ENCODE assay signal across 11 cellular contexts in the genomic region with DNA sequence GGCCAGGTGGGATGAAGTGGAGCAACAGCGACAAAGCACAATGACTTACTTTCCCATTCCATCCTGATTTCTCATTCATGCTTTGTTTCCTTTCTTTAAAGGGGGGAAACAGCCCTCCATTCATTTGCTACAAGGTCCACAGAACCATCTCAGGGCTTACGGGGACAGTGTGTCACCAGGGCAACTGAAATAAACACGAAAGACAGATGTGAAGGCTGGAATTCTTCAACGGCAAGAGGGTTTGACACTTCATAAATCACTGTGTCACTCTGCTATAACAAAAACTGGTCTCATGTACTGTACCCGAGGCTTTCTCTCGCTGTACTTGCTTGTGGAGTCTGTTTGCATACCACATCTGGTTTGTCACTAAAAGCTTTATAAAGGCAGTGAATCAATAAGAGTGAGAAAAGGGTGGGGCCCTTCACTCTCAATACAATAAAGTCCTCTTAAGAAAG.
A peak's percentile ranks its signal among the peaks of the same experiment; 100 is the strongest.
DNase-seq lines count a peak whose midpoint lies in the region; FAIRE-seq and TF ChIP-seq lines count a peak whose summit lies in the region.
"Had no signal": no experiment of that assay in that cellular context is flagged by ENCODE, and none has a peak within 500 bp of the region (broad histone marks: within the 10 kb centered on the region; RNA-seq: fewer than 3 reads in every experiment).

No MANE protein-coding gene starts in this region.

- H3K36me3 Mint-ChIP-seq in progenitor cell of endocrine pancreas (ENCODE audit: insufficient read depth) = no peaks in the 10 kb centered on the region
- H3K36me3 Mint-ChIP-seq in activated CD4-positive, alpha-beta memory T cell treated with anti-CD3 and anti-CD28 coated beads, Interleukin-2, amount 10 ng/mL, durations not matched to agents 7 days and 5 days (ENCODE audit: low read depth) = no peaks in the 10 kb centered on the region
- no peaks in the 10 kb centered on the region for H3K36me3 Mint-ChIP-seq in activated naive CD8-positive, alpha-beta T cell treated with anti-CD3 and anti-CD28 coated beads for 36 hours

- DNase-seq in NCI-H2171 treated with DMSO at 0.1 percent for 48 hours (lab: John Stamatoyannopoulos, UW) (peak; percentile 8), NCI-H2171 (lab: John Stamatoyannopoulos, UW) (no peak), NCI-H69 (lab: John Stamatoyannopoulos, UW) (peak; percentile 93), endothelial cell of umbilical vein (ENCODE audit: low read depth, low spot score) (peak; percentile 66), progenitor cell of endocrine pancreas (ENCODE audit: low spot score, unreplicated experiment) (no peak), dedifferentiated amniotic fluid mesenchymal stem cell (ENCODE audit: extremely low spot score) (no peak)
- DNase-seq in activated CD4-positive, alpha-beta memory T cell treated with anti-CD3 and anti-CD28 coated beads, Interleukin-2, amount 10 ng/mL, durations not matched to agents 7 days and 5 days = no peak
- no peak for DNase-seq in activated naive CD8-positive, alpha-beta T cell treated with anti-CD3 and anti-CD28 coated beads for 36 hours
- DNase-seq: activated T-cell treated with anti-CD3 and anti-CD28 coated beads, Interleukin-2, amount 50 U/mL, for 1 hour; MG63 had no signal

- peak; percentile 4 for FAIRE-seq in endothelial cell of umbilical vein (lab: Jason Lieb, UNC)

- H3K4me2 ChIP-seq in endothelial cell of umbilical vein (ENCODE audit: insufficient read depth, low read length) = no peak overlapping the region

- no peaks in the 10 kb centered on the region for H3K4me1 ChIP-seq in endothelial cell of umbilical vein (ENCODE audit: control insufficient read depth, extremely low read depth, insufficient read depth, low read length)

- CTCF ChIA-PET in endothelial cell of umbilical vein (lab: Charles Lee) = interaction anchor here (0.9 kb wide), 1 partner anchor 96 kb away, joined by 3 read pairs; no protein-coding TSS in a partner anchor
- CTCF ChIA-PET in activated CD4-positive, alpha-beta memory T cell treated with anti-CD3 and anti-CD28 coated beads, Interleukin-2, amount 10 ng/mL, durations not matched to agents 7 days and 5 days (lab: Charles Lee) = interaction anchor here (1.1 kb wide), 1 partner anchor 52 kb away, joined by 4 read pairs; no protein-coding TSS in a partner anchor

- H3K36me3 ChIP-seq in endothelial cell of umbilical vein (ENCODE audit: control insufficient read depth in 2 of 2, extremely low read depth in 1 of 2, insufficient read depth in 2 of 2, low read length in 2 of 2) = no peaks in the 10 kb centered on the region
- H3K36me3 ChIP-seq: esophagus muscularis mucosa, MG63 had no signal

- dilution Hi-C loops in endothelial cell of umbilical vein (cut with MboI; ENCODE audit: extremely low pct_ligation_motif_present, low sequenced_read_pairs) = no loop called here

- intact Hi-C loops in endothelial cell of umbilical vein (cut with micrococcal nuclease) = no loop called here

- H3K9me1 ChIP-seq in endothelial cell of umbilical vein (replicated peaks; ENCODE audit: control insufficient read depth, extremely low read depth, insufficient read depth, low read length) = no peaks in the 10 kb centered on the region

- H3K4me1 Mint-ChIP-seq in progenitor cell of endocrine pancreas (ENCODE audit: low read depth) = peaks cover 31% of the 10 kb centered on the region
- H3K4me1 Mint-ChIP-seq in activated CD4-positive, alpha-beta memory T cell treated with anti-CD3 and anti-CD28 coated beads, Interleukin-2, amount 10 ng/mL, durations not matched to agents 7 days and 5 days = no peaks in the 10 kb centered on the region
- no peaks in the 10 kb centered on the region for H3K4me1 Mint-ChIP-seq in activated naive CD8-positive, alpha-beta T cell treated with anti-CD3 and anti-CD28 coated beads for 36 hours

- H3K79me2 ChIP-seq in endothelial cell of umbilical vein (ENCODE audit: control insufficient read depth, insufficient read depth, low read length) = no peaks in the 10 kb centered on the region

- no peaks in the 10 kb centered on the region for H4K20me1 ChIP-seq in endothelial cell of umbilical vein (replicated peaks; ENCODE audit: control insufficient read depth, extremely low read depth, insufficient read depth, low read length)

- H3K27me3 ChIP-seq in endothelial cell of umbilical vein (ENCODE audit: control insufficient read depth in 2 of 2, insufficient read depth in 2 of 2, low read length in 2 of 2) = no peaks in the 10 kb centered on the region
- H3K27me3 ChIP-seq: esophagus muscularis mucosa, MG63 had no signal

- no peaks in the 10 kb centered on the region for H3K9me3 Mint-ChIP-seq in progenitor cell of endocrine pancreas (ENCODE audit: low read depth)
- no peaks in the 10 kb centered on the region for H3K9me3 Mint-ChIP-seq in activated CD4-positive, alpha-beta memory T cell treated with anti-CD3 and anti-CD28 coated beads, Interleukin-2, amount 10 ng/mL, durations not matched to agents 7 days and 5 days
- no peaks in the 10 kb centered on the region for H3K9me3 Mint-ChIP-seq in activated naive CD8-positive, alpha-beta T cell treated with anti-CD3 and anti-CD28 coated beads for 36 hours

- H3K9me3 ChIP-seq in endothelial cell of umbilical vein (replicated peaks; ENCODE audit: control insufficient read depth, insufficient read depth, low read length) = no peaks in the 10 kb centered on the region
- H3K9me3 ChIP-seq: esophagus muscularis mucosa, MG63 had no signal

- no peak overlapping the region for H3K4me3 ChIP-seq in endothelial cell of umbilical vein (replicated peaks in 1 of 3; ENCODE audit: insufficient read depth in 1 of 3, low read depth in 1 of 3, low read length in 3 of 3)
- H3K4me3 ChIP-seq: esophagus muscularis mucosa, MG63 had no signal

- TF ChIP-seq CTCF in endothelial cell of umbilical vein (IDR thresholded peaks at IDR 0.05; ENCODE audit: extremely low read depth in 1 of 2, insufficient read depth in 1 of 2, low read depth in 1 of 2, low read length in 2 of 2) = no peak
- no peak for TF ChIP-seq CTCF in progenitor cell of endocrine pancreas (IDR thresholded peaks at IDR 0.05; ENCODE audit: unreplicated experiment)

- no TSS peak for BruUV-seq in endothelial cell of umbilical vein (replicated peaks; lab: Mats Ljungman, UMichigan)

- TF ChIP-seq POLR2A in endothelial cell of umbilical vein (IDR thresholded peaks at IDR 0.05; ENCODE audit: low read depth, low read length) = no peak

- no peak overlapping the region for H3K9ac ChIP-seq in endothelial cell of umbilical vein (replicated peaks; ENCODE audit: extremely low read depth, insufficient read depth, low read length)

- H2AFZ ChIP-seq in endothelial cell of umbilical vein (ENCODE audit: low read depth, low read length) = no peak overlapping the region

- no peak overlapping the region for H3K27ac ChIP-seq in endothelial cell of umbilical vein (ENCODE audit: insufficient read depth, low read depth, low read length)
- H3K27ac ChIP-seq: esophagus muscularis mucosa had no signal

- no peaks in the 10 kb centered on the region for H3K27me3 Mint-ChIP-seq in progenitor cell of endocrine pancreas
- H3K27me3 Mint-ChIP-seq in activated CD4-positive, alpha-beta memory T cell treated with anti-CD3 and anti-CD28 coated beads, Interleukin-2, amount 10 ng/mL, durations not matched to agents 7 days and 5 days = peaks cover 3% of the 10 kb centered on the region
- no peaks in the 10 kb centered on the region for H3K27me3 Mint-ChIP-seq in activated naive CD8-positive, alpha-beta T cell treated with anti-CD3 and anti-CD28 coated beads for 36 hours

- POLR2A ChIA-PET in endothelial cell of umbilical vein (lab: Charles Lee) = no interaction called here
- POLR2A ChIA-PET in activated CD4-positive, alpha-beta memory T cell treated with anti-CD3 and anti-CD28 coated beads, Interleukin-2, amount 10 ng/mL, durations not matched to agents 7 days and 5 days (lab: Charles Lee) = no interaction called here

- peak overlapping the region; percentile 82 for H3K27ac Mint-ChIP-seq in progenitor cell of endocrine pancreas
- H3K27ac Mint-ChIP-seq in activated CD4-positive, alpha-beta memory T cell treated with anti-CD3 and anti-CD28 coated beads, Interleukin-2, amount 10 ng/mL, durations not matched to agents 7 days and 5 days = no peak overlapping the region
- H3K27ac Mint-ChIP-seq in activated naive CD8-positive, alpha-beta T cell treated with anti-CD3 and anti-CD28 coated beads for 36 hours = no peak overlapping the region

- no peak overlapping the region for H3K4me3 Mint-ChIP-seq in progenitor cell of endocrine pancreas (ENCODE audit: low read depth)
- no peak overlapping the region for H3K4me3 Mint-ChIP-seq in activated CD4-positive, alpha-beta memory T cell treated with anti-CD3 and anti-CD28 coated beads, Interleukin-2, amount 10 ng/mL, durations not matched to agents 7 days and 5 days
- no peak overlapping the region for H3K4me3 Mint-ChIP-seq in activated naive CD8-positive, alpha-beta T cell treated with anti-CD3 and anti-CD28 coated beads for 36 hours

TF ChIP-seq in endothelial cell of umbilical vein, 7 proteins besides CTCF, POLR2A, EP300 and RAD21:
- TF ChIP-seq, protein P1, sequence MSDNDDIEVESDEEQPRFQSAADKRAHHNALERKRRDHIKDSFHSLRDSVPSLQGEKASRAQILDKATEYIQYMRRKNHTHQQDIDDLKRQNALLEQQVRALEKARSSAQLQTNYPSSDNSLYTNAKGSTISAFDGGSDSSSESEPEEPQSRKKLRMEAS (IDR thresholded peaks at IDR 0.05; ENCODE audit: insufficient read depth, insufficient read length) = no peak
- TF ChIP-seq FOS (IDR thresholded peaks at IDR 0.05; ENCODE audit: borderline replicate concordance, insufficient read depth, low read length) (no peak), GATA2 (IDR thresholded peaks at IDR 0.05; ENCODE audit: insufficient read depth, insufficient read length, low read depth, low read length) (no peak)

Comparison
In these comparisons a context has a peak if more than half of its experiments do, and no peak if none do; other contexts are left out.
1. DNase-seq: peak in NCI-H2171 treated with DMSO at 0.1 percent for 48 hours (single experiment), NCI-H69 (single experiment) and endothelial cell of umbilical vein (single experiment); none in NCI-H2171 (single experiment), progenitor cell of endocrine pancreas (single experiment), activated CD4-positive, alpha-beta memory T cell treated with anti-CD3 and anti-CD28 coated beads, Interleukin-2, amount 10 ng/mL, durations not matched to agents 7 days and 5 days (single experiment), activated naive CD8-positive, alpha-beta T cell treated with anti-CD3 and anti-CD28 coated beads for 36 hours (single experiment) and dedifferentiated amniotic fluid mesenchymal stem cell (single experiment).